ENCODE assay signal across 10 cellular contexts in genomic region chr5:111734013-111734412, GRCh38. TPM values are rescaled to one million over a fixed set of nuclear protein-coding genes. Genes with fewer than 3 reads are reported as not detected.
A peak's percentile ranks its signal among the peaks of the same experiment; 100 is the strongest.
DNase-seq lines count a peak whose midpoint lies in the region; ATAC-seq and TF ChIP-seq lines count a peak whose summit lies in the region.
"Had no signal": no experiment of that assay in that cellular context is flagged by ENCODE, and none has a peak within 500 bp of the region (broad histone marks: within the 10 kb centered on the region; RNA-seq: fewer than 3 reads in every experiment).

No MANE protein-coding gene starts in this region.

- H3K4me3 Mint-ChIP-seq in activated T-cell treated with anti-CD3 and anti-CD28 coated beads, Interleukin-2, amount 50 U/mL, for 72 hours: no peak overlapping the region
- H3K4me3 Mint-ChIP-seq in brain: no peak overlapping the region
- H3K4me3 Mint-ChIP-seq: B cell had no signal

- no peaks in the 10 kb centered on the region for H3K9me3 Mint-ChIP-seq in activated T-cell treated with anti-CD3 and anti-CD28 coated beads, Interleukin-2, amount 50 U/mL, for 72 hours
- H3K9me3 Mint-ChIP-seq in brain: no peaks in the 10 kb centered on the region

- peaks cover 0 to 6% of the 10 kb centered on the region in 2 donors for H3K36me3 Mint-ChIP-seq in activated T-cell treated with anti-CD3 and anti-CD28 coated beads, Interleukin-2, amount 50 U/mL, for 72 hours (ENCODE audit: insufficient read depth in 2 of 2)
- peaks cover 98% of the 10 kb centered on the region for H3K36me3 Mint-ChIP-seq in brain

- peak; percentile 72 to 85 for ATAC-seq in activated T-cell treated with anti-CD3 and anti-CD28 coated beads, Interleukin-2, amount 50 U/mL, for 72 hours (replicated peaks in 1 of 2)
- ATAC-seq in HG03565 (IDR thresholded peaks at IDR 0.05; ENCODE audit: unreplicated experiment): no peak
- ATAC-seq: K562 had no signal

- DNase-seq in activated T-cell treated with anti-CD3 and anti-CD28 coated beads, Interleukin-2, amount 50 U/mL, for 72 hours: peak; percentile 10 to 45
- no peak for DNase-seq in activated T-cell treated with anti-CD3 and anti-CD28 coated beads for 4 hours
- DNase-seq in iris pigment epithelial cell (ENCODE audit: low read depth): peak; percentile 75
- DNase-seq in stromal cell of bone marrow (ENCODE audit: low read depth): peak; percentile 54
- DNase-seq in NCI-H1694 (lab: John Stamatoyannopoulos, UW): no peak
- no peak for DNase-seq in NCI-H187 (lab: John Stamatoyannopoulos, UW)

- no peak overlapping the region for H3K27ac Mint-ChIP-seq in activated T-cell treated with anti-CD3 and anti-CD28 coated beads, Interleukin-2, amount 50 U/mL, for 72 hours
- H3K27ac Mint-ChIP-seq in brain: peak overlapping the region; percentile 51 to 79 (median 69)
- H3K27ac Mint-ChIP-seq: B cell had no signal

- peaks cover 45% of the 10 kb centered on the region for H3K4me1 Mint-ChIP-seq in activated T-cell treated with anti-CD3 and anti-CD28 coated beads, Interleukin-2, amount 50 U/mL, for 72 hours (ENCODE audit: low read depth)
- H3K4me1 Mint-ChIP-seq in brain: peaks cover 73% of the 10 kb centered on the region

- TF ChIP-seq CTCF in brain (conservative IDR thresholded peaks at IDR 0.05): no peak

- no peaks in the 10 kb centered on the region for H3K27me3 Mint-ChIP-seq in activated T-cell treated with anti-CD3 and anti-CD28 coated beads, Interleukin-2, amount 50 U/mL, for 72 hours (ENCODE audit: low read depth)
- no peaks in the 10 kb centered on the region for H3K27me3 Mint-ChIP-seq in brain
- H3K27me3 Mint-ChIP-seq: B cell had no signal

RNA-seq across cellular contexts. Expression of gene NREP, which starts 23.0 kb away (rescaled TPM):
- 10 to 100 TPM; 10.1 to 16.8 TPM for total RNA-seq in activated T-cell treated with anti-CD3 and anti-CD28 coated beads, Interleukin-2, amount 50 U/mL, for 72 hours
- polyA plus RNA-seq in brain (ENCODE audit: insufficient read depth, low read depth, low replicate concordance): 283 TPM

Comparison
In these comparisons a context has a peak if more than half of its experiments do, and no peak if none do; other contexts are left out.
1. DNase-seq: peak in activated T-cell treated with anti-CD3 and anti-CD28 coated beads, Interleukin-2, amount 50 U/mL, for 72 hours (2 of 2), iris pigment epithelial cell (single experiment) and stromal cell of bone marrow (single experiment); none in activated T-cell treated with anti-CD3 and anti-CD28 coated beads for 4 hours (single experiment), NCI-H1694 (single experiment) and NCI-H187 (0 of 2).